In the genomic region with DNA sequence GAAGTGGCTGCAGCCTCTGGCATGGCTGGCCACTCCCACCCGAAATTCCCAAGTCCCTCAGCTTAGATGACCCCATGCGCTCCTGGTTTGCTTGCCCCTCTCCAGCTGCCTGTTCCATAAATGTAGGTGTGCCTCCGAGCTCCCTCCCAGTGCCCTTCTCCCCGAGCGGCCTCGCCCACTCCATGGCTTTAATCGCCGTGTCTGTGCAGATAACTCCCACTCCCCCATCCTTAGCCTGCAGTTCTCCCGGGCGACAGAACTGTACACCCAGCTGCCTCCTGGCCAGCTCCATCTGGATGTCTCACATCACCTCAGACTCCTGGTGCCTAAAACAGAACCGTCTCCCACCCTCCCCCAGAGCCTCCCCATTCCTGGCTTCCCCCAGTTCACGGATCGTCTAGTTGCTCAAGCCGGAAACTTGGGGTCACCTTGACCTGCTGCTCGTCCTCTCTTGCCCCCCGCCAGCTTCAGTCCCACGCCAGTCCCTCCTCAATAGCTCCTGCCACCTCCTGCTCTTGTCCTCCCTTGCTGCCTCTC, we compare ENCODE assay signal across 26 cellular contexts. TPM values are rescaled to one million over a fixed set of nuclear protein-coding genes. Genes with fewer than 3 reads are reported as not detected.
"Had no signal": no experiment of that assay in that cellular context is flagged by ENCODE, and none has a peak within 500 bp of the region (broad histone marks: within the 10 kb centered on the region; RNA-seq: fewer than 3 reads in every experiment).

No MANE protein-coding gene starts in this region.

- H3K36me3 Mint-ChIP-seq: activated CD4-positive, alpha-beta memory T cell treated with anti-CD3 and anti-CD28 coated beads for 36 hours; activated naive CD4-positive, alpha-beta T cell treated with anti-CD3 and anti-CD28 coated beads, Interleukin-2, amount 50 U/mL, for 24 hours had no signal

- H3K27me3 ChIP-seq: testis, uterus had no signal

- H3K4me3 ChIP-seq: esophagus muscularis mucosa, heart right ventricle, mucosa of descending colon, testis, transverse colon, uterus had no signal

- H3K9me3 Mint-ChIP-seq: activated CD4-positive, alpha-beta T cell treated with anti-CD3 and anti-CD28 coated beads, Interleukin-2, amount 10 ng/mL, durations not matched to agents 24 days and 14 days; activated naive CD4-positive, alpha-beta T cell treated with anti-CD3 and anti-CD28 coated beads, Interleukin-2, amount 50 U/mL, for 24 hours; activated naive CD8-positive, alpha-beta T cell treated with anti-CD3 and anti-CD28 coated beads, Interleukin-2, amount 50 U/mL, for 24 hours; central memory CD8-positive, alpha-beta T cell had no signal

- ATAC-seq: activated naive CD8-positive, alpha-beta T cell treated with anti-CD3 and anti-CD28 coated beads, Interleukin-2, amount 50 U/mL, for 24 hours; foreskin keratinocyte; heart right ventricle; left ventricle myocardium superior; mucosa of descending colon; right cardiac atrium; T-helper 17 cell had no signal

- DNase-seq: activated CD4-positive, alpha-beta memory T cell treated with anti-CD3 and anti-CD28 coated beads for 36 hours; activated CD4-positive, alpha-beta T cell treated with anti-CD3 and anti-CD28 coated beads, Interleukin-2, amount 10 ng/mL, durations not matched to agents 24 days and 14 days; activated CD4-positive, CD25-positive, alpha-beta regulatory T cell treated with anti-CD3 and anti-CD28 coated beads, Interleukin-2, amount 50 U/mL, for 72 hours; activated CD8-positive, alpha-beta memory T cell treated with anti-CD3 and anti-CD28 coated beads, Interleukin-2, amount 50 U/mL, for 4 hours; activated T-cell treated with anti-CD3 and anti-CD28 coated beads, Interleukin-2, amount 50 U/mL, for 1 hour; amygdala; dermis blood vessel endothelial cell; effector CD4-positive, alpha-beta T cell; foreskin keratinocyte; heart right ventricle; islet precursor cell; left ventricle myocardium superior; mucosa of descending colon; stimulated activated naive CD4-positive, alpha-beta T cell treated with Interleukin-2 at 50 U/mL for 16 hours; T-helper 17 cell; T1000; testis; transverse colon; uterus had no signal

- H3K27ac Mint-ChIP-seq: activated CD4-positive, alpha-beta memory T cell treated with anti-CD3 and anti-CD28 coated beads for 36 hours; activated CD4-positive, alpha-beta T cell treated with anti-CD3 and anti-CD28 coated beads, Interleukin-2, amount 10 ng/mL, durations not matched to agents 24 days and 14 days; activated naive CD4-positive, alpha-beta T cell treated with anti-CD3 and anti-CD28 coated beads, Interleukin-2, amount 50 U/mL, for 24 hours; activated naive CD8-positive, alpha-beta T cell treated with anti-CD3 and anti-CD28 coated beads, Interleukin-2, amount 50 U/mL, for 24 hours; T-helper 17 cell had no signal

- H3K9me3 ChIP-seq: esophagus muscularis mucosa, heart right ventricle, mucosa of descending colon, testis, transverse colon, uterus had no signal

- H3K4me3 Mint-ChIP-seq: activated CD4-positive, alpha-beta memory T cell treated with anti-CD3 and anti-CD28 coated beads for 36 hours; activated CD4-positive, alpha-beta T cell treated with anti-CD3 and anti-CD28 coated beads, Interleukin-2, amount 10 ng/mL, durations not matched to agents 24 days and 14 days; activated naive CD8-positive, alpha-beta T cell treated with anti-CD3 and anti-CD28 coated beads, Interleukin-2, amount 50 U/mL, for 24 hours; T-helper 17 cell had no signal

- H3K36me3 ChIP-seq: esophagus muscularis mucosa, transverse colon, uterus had no signal

- H3K4me1 ChIP-seq: esophagus muscularis mucosa, foreskin keratinocyte, testis, transverse colon, uterus had no signal

- H3K27ac ChIP-seq: esophagus muscularis mucosa, foreskin keratinocyte, heart right ventricle, testis, transverse colon, uterus had no signal

RNA-seq across cellular contexts. Expression of a gene that starts 24.1 kb away (rescaled TPM):
- total RNA-seq: dermis blood vessel endothelial cell, foreskin keratinocyte, lung microvascular endothelial cell, myocyte had no signal
- polyA plus RNA-seq: foreskin keratinocyte had no signal
